In the genomic region with DNA sequence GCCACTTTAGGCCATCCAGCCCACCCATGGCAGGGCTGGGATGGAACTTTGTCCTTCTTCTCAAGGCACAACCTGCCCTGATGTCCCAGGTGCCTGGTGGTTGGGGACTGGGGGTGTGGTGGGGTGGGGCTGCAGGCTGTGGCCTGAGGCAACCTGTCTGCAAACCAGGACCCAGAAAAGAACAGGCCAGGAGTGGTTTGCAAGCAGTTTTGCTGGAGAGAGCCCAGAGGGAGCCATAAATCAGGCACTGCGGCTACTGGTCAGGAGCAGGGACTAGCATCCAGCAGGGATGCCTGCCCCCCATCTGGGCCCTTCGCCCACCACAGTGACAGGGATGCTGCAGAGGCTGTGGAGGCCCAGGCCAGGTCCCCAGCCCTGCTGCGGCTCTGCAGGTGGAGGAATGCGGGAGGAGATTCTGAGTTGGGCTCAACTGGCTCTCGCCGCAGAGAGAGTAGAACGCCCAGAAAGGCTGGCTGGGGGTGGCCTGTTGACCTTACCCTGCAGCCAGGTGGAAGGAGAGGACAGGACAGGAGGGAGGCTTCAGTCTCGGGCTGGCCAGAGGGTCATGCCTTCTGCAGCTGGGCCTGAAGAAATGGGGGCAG, we compare ENCODE assay signal across 1 cellular context.
TF ChIP-seq lines count a peak whose summit lies in the region.

No MANE protein-coding gene starts in this region.

TF ChIP-seq in GM23338, 12 proteins besides CTCF, POLR2A, EP300 and RAD21 (continued from another document):
- TF ChIP-seq JUNB (IDR thresholded peaks at IDR 0.05; ENCODE audit: unreplicated experiment) (no peak), EZH2 (IDR thresholded peaks at IDR 0.05; ENCODE audit: low read depth, unreplicated experiment) (no peak), STAT1 (IDR thresholded peaks at IDR 0.05; ENCODE audit: unreplicated experiment) (no peak)
